Comparison of ENCODE assay signal across 13 cellular contexts in the genomic region with DNA sequence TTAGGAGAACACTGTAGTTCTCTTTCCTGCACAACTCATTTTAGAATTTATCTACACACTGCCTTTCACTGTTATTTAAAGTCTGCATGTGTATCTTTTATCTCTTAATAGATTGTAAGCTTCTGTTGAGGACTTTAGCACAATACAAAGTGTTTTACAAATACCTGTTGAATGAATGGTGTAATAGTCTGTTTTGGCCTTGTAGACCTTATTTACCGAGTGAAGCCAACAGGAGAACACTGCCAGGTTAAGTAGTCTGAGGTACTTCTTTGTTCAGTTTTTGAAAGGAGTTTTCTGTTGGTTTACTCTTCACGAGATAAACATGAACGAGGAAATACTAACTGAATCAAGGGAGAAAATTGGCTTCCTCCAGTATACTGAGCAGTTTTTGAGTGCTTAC. TPM values are rescaled to one million over a fixed set of nuclear protein-coding genes. Genes with fewer than 3 reads are reported as not detected.
DNase-seq lines count a peak whose midpoint lies in the region; ATAC-seq, FAIRE-seq and TF ChIP-seq lines count a peak whose summit lies in the region.
"Had no signal": no experiment of that assay in that cellular context is flagged by ENCODE, and none has a peak within 500 bp of the region (broad histone marks: within the 10 kb centered on the region; RNA-seq: fewer than 3 reads in every experiment).

No MANE protein-coding gene starts in this region.

- H3K4me3 ChIP-seq in esophagus muscularis mucosa (no peak overlapping the region), small intestine (ENCODE audit: low read depth in 1 of 2, low read length in 2 of 2) (no peak overlapping the region)
- H3K4me3 ChIP-seq: heart left ventricle, lung had no signal

- H3K27me3 ChIP-seq in esophagus muscularis mucosa = no peaks in the 10 kb centered on the region
- no peaks in the 10 kb centered on the region for H3K27me3 ChIP-seq in small intestine (ENCODE audit: control insufficient read depth in 2 of 2, insufficient read depth in 2 of 2, low read length in 2 of 2)
- H3K27me3 ChIP-seq: heart left ventricle had no signal

- WGBS in esophagus muscularis mucosa = 70% methylated on average over 3 of the region's 3 CpGs
- 11 to 55% (median 24%) methylated on average over 3 of the region's 3 CpGs for WGBS in small intestine, 3 donors

- TF ChIP-seq EP300 in esophagus muscularis mucosa (IDR thresholded peaks at IDR 0.05) = no peak

- no peak for ATAC-seq in GM18520 (IDR thresholded peaks at IDR 0.05; ENCODE audit: unreplicated experiment)
- ATAC-seq: heart left ventricle had no signal

- no peak overlapping the region for H3K4me3 Mint-ChIP-seq in endothelial cell (ENCODE audit: unreplicated experiment)
- H3K4me3 Mint-ChIP-seq: CD8-positive, alpha-beta memory T cell; stimulated activated naive CD8-positive, alpha-beta T cell treated with anti-CD3 and anti-CD28 coated beads, Interleukin-15, amount 100 ng/mL, for 72 hours had no signal

- H3K9me3 ChIP-seq in esophagus muscularis mucosa (no peaks in the 10 kb centered on the region), small intestine (ENCODE audit: control insufficient read depth, low read depth) (no peaks in the 10 kb centered on the region)
- H3K9me3 ChIP-seq: heart left ventricle had no signal

- intact Hi-C loops in esophagus muscularis mucosa (cut with DNase I) = no loop called here

- no peaks in the 10 kb centered on the region for H3K9me3 Mint-ChIP-seq in endothelial cell (ENCODE audit: unreplicated experiment)
- H3K9me3 Mint-ChIP-seq: CD8-positive, alpha-beta memory T cell; stimulated activated naive CD8-positive, alpha-beta T cell treated with anti-CD3 and anti-CD28 coated beads, Interleukin-15, amount 100 ng/mL, for 72 hours had no signal

- H3K27me3 Mint-ChIP-seq in endothelial cell (ENCODE audit: unreplicated experiment) = peaks cover 1% of the 10 kb centered on the region
- H3K27me3 Mint-ChIP-seq: CD8-positive, alpha-beta memory T cell; stimulated activated naive CD8-positive, alpha-beta T cell treated with anti-CD3 and anti-CD28 coated beads, Interleukin-15, amount 100 ng/mL, for 72 hours had no signal

- no peak for TF ChIP-seq CTCF in esophagus muscularis mucosa (IDR thresholded peaks at IDR 0.05)
- no peak for TF ChIP-seq CTCF in endothelial cell (IDR thresholded peaks at IDR 0.05; ENCODE audit: unreplicated experiment)

- no peaks in the 10 kb centered on the region for H3K36me3 Mint-ChIP-seq in endothelial cell (ENCODE audit: low read depth, unreplicated experiment)

- FAIRE-seq in small intestine (lab: Jason Lieb, UNC) = no peak

- peaks cover 30 to 59% (median 44%) of the 10 kb centered on the region in 4 donors for H3K4me1 ChIP-seq in esophagus muscularis mucosa
- H3K4me1 ChIP-seq in small intestine (ENCODE audit: control insufficient read depth in 2 of 2, insufficient read depth in 1 of 2, low read depth in 1 of 2, low read length in 1 of 2) = peaks cover 3 to 24% of the 10 kb centered on the region in 2 donors

- peaks cover 7% of the 10 kb centered on the region for H3K4me1 Mint-ChIP-seq in endothelial cell (ENCODE audit: unreplicated experiment)

- H3K36me3 ChIP-seq in esophagus muscularis mucosa = peaks cover 0 to 5% (median 0%) of the 10 kb centered on the region in 4 donors
- H3K36me3 ChIP-seq in small intestine (ENCODE audit: control insufficient read depth in 2 of 2, insufficient read depth in 2 of 2, low read length in 2 of 2) = no peaks in the 10 kb centered on the region

- peak overlapping the region; percentile 6 to 76 (median 26) for H3K27ac ChIP-seq in esophagus muscularis mucosa (replicated peaks in 1 of 4)
- H3K27ac ChIP-seq in small intestine (ENCODE audit: low read depth in 1 of 2, low read length in 1 of 2) = no peak overlapping the region

- no peak overlapping the region for H3K27ac Mint-ChIP-seq in endothelial cell (ENCODE audit: unreplicated experiment)
- H3K27ac Mint-ChIP-seq: stimulated activated naive CD8-positive, alpha-beta T cell treated with anti-CD3 and anti-CD28 coated beads, Interleukin-15, amount 100 ng/mL, for 72 hours had no signal

- DNase-seq in HT-29 (ENCODE audit: low spot score) (peak; percentile 47), NCI-H69 (lab: John Stamatoyannopoulos, UW) (peak; percentile 49), esophagus muscularis mucosa (ENCODE audit: extremely low spot score) (no peak), small intestine (peak; percentile 65), GDM1 (lab: John Stamatoyannopoulos, UW) (no peak), endothelial cell (ENCODE audit: low spot score) (no peak)
- DNase-seq: CD8-positive, alpha-beta memory T cell; effector memory CD4-positive, alpha-beta T cell; heart left ventricle; stimulated activated CD4-positive, alpha-beta T cell treated with anti-CD3 and anti-CD28 coated beads, Interleukin-4, amount 100 ng/mL, for 24 hours; stimulated activated naive CD8-positive, alpha-beta T cell treated with anti-CD3 and anti-CD28 coated beads, Interleukin-15, amount 100 ng/mL, for 72 hours had no signal

- TF ChIP-seq POLR2A in esophagus muscularis mucosa (IDR thresholded peaks at IDR 0.05; ENCODE audit: low read depth) = no peak

RNA-seq across cellular contexts. Expression of gene SIK2, which starts 31.0 kb away (rescaled TPM):
- total RNA-seq in HT-29 (2014; rRNA removed; shearing (Covaris generic)) = 11.4 and 12.4 TPM in 2 replicates
- total RNA-seq in esophagus muscularis mucosa (10 to 100 TPM; 14.5 to 22.1 (median 17.4) TPM), endothelial cell (ENCODE audit: unreplicated experiment) (16.3 TPM)
- 1 to 10 TPM; 3.8 to 7.4 (median 3.8) TPM for polyA plus RNA-seq in small intestine

Comparison
In these comparisons a context has a peak if more than half of its experiments do, and no peak if none do; other contexts are left out.
1. DNase-seq: peak in HT-29 (single experiment), NCI-H69 (single experiment) and small intestine (single experiment); none in esophagus muscularis mucosa (single experiment), GDM1 (single experiment) and endothelial cell (single experiment).
2. H3K27ac ChIP-seq: peak in esophagus muscularis mucosa (4 of 4); none in small intestine (0 of 2).